8 cellular contexts compared by ENCODE assay signal in the genomic region with DNA sequence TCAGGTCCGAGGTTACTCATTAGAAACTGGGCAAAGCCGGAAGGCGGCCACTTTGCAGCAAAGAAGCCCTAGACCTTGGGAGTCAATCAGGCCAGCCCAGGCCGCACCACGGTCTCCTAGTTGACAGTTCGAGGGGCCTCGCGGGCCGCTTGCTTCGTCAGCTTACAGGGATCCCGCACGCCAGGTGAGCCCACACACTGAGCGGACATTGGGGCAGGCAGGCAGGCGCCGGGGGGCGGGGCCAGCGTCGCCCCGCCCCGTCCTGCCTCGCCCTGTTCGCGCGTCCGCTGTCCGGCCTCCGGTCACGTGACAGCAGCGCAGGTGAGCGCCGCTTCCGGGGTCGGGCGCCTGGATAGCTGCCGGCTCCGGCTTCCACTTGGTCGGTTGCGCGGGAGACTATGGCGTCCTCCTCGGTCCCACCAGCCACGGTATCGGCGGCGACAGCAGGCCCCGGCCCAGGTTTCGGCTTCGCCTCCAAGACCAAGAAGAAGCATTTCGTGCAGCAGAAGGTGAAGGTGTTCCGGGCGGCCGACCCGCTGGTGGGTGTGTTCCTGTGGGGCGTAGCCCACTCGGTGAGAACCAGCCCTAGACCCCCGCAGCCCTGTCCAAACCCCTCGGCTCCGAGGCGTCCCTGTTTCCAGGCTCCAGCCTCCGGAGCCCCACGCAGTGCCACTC.
DNase-seq lines count a peak whose midpoint lies in the region; ATAC-seq and TF ChIP-seq lines count a peak whose summit lies in the region.

A gene (plus strand): TSS at position 301 of the 675 bp plus-strand sequence. CDS start 98 bp downstream, at position 399.

- TF ChIP-seq CTCF in astrocyte of the cerebellum (IDR thresholded peaks at IDR 0.05; ENCODE audit: low read depth, low read length, missing control alignments): no peak

- TF ChIP-seq POLR2A in GM18505 (IDR thresholded peaks at IDR 0.05; ENCODE audit: borderline replicate concordance, extremely low read depth, insufficient read depth, insufficient read length): peak; percentile 87

- in situ Hi-C loops in astrocyte of the cerebellum (cut with HindIII; ENCODE audit: low sequenced_read_pairs): no loop called here

- ATAC-seq in GM18505 (IDR thresholded peaks at IDR 0.05; ENCODE audit: unreplicated experiment) (peak; percentile 91), HG02840 (IDR thresholded peaks at IDR 0.05; ENCODE audit: low FRiP score, unreplicated experiment) (peak; percentile 89)

- peak; percentile 83 to 84 for DNase-seq in NCI-H1930 (lab: John Stamatoyannopoulos, UW)
- peak; percentile 66 for DNase-seq in T-helper 9 cell
- no peak for DNase-seq in astrocyte of the cerebellum (ENCODE audit: low read depth)
- DNase-seq in hippocampal formation (lab: John Stamatoyannopoulos, UW): peak; percentile 68 to 77
- DNase-seq in retina: peak; percentile 90
- no peak for DNase-seq in NCI-H1694 treated with DMSO at 0.1 percent for 48 hours (lab: John Stamatoyannopoulos, UW)

- peak within 1 kb of the TSS; percentile 83 for H3K4me3 ChIP-seq in astrocyte of the cerebellum (ENCODE audit: low read depth, low read length)

Comparison
In these comparisons a context has a peak if more than half of its experiments do, and no peak if none do; other contexts are left out.
1. DNase-seq: peak in NCI-H1930 (2 of 2), T-helper 9 cell (single experiment), hippocampal formation (2 of 2) and retina (single experiment); none in astrocyte of the cerebellum (single experiment) and NCI-H1694 treated with DMSO at 0.1 percent for 48 hours (single experiment).